ENCODE assay signal across 6 cellular contexts in the genomic region with DNA sequence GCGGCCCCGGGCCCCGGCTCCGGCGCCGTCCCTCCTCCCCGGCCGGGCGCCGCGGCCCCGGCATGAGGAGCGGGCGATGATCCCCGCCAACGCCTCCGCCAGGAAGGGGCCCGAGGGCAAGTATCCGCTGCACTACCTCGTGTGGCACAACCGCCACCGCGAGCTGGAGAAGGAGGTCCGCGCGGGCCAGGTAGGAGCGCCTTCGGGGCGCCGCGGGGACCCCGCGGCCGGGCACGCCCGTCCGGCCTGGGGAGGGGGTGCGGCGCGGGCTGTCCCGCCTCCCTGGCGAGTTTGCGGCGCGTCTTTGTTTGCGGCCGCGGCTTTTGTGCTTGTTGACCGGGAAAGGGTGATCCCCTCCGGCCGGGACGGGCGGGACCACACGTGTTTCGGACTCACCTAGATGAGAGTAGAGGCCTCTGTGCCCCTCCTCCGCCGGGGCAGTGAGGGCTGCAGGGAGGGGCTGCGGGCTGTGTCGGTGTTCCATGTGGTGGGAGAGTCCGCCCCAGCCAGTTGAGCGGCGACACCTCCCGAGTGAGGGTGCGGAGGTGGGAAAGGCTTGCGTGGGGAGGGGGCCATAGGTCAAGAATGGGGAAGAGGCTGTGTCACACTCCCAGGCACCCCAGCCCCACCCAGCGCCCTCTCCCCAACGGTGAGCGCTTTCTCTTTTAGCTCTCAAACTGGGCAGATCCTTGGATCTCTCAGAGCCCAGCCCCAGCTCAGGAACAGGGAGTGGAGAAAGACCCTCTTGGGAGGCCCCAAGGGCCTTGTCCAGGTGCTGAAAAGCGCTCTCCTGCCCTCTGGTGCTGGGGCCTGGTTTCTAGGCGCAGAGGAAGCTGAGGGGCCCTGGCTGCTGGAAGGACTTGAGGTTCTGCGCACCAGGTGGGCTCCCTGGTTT. TPM values are rescaled to one million over a fixed set of nuclear protein-coding genes. Genes with fewer than 3 reads are reported as not detected.
DNase-seq lines count a peak whose midpoint lies in the region; TF ChIP-seq lines count a peak whose summit lies in the region.

No MANE protein-coding gene starts in this region.

- TF ChIP-seq RAD21 in SK-N-SH (IDR thresholded peaks at IDR 0.05; ENCODE audit: low read length) = no peak

- POLR2A ChIA-PET in SK-N-SH (lab: Yijun Ruan, JAX) = interaction anchor here (1.0 kb wide), 1 partner anchor 338 kb away, joined by 5 read pairs; no protein-coding TSS in a partner anchor

- H3K4me1 ChIP-seq in SK-N-SH (ENCODE audit: control insufficient read depth in 1 of 2, insufficient read depth in 2 of 2, low read depth in 1 of 2, low read length in 1 of 2) = peaks cover 34 to 65% of the 10 kb centered on the region in 2 experiments
- peaks cover 74% of the 10 kb centered on the region for H3K4me1 ChIP-seq in left ventricle myocardium inferior
- H3K4me1 ChIP-seq in thymus (ENCODE audit: control insufficient read depth, insufficient read depth, low read length) = peaks cover 37% of the 10 kb centered on the region

- H3F3A ChIP-seq in SK-N-SH (replicated peaks; ENCODE audit: insufficient read depth) = peaks cover 29% of the 10 kb centered on the region

- H3K9me3 ChIP-seq in SK-N-SH (no peaks in the 10 kb centered on the region), left ventricle myocardium inferior (replicated peaks) (no peaks in the 10 kb centered on the region), thymus (ENCODE audit: control insufficient read depth) (no peaks in the 10 kb centered on the region)

- H4K20me1 ChIP-seq in SK-N-SH (ENCODE audit: insufficient read depth) = peaks cover 4% of the 10 kb centered on the region; the same call in 1 of the 2 replicates

- H3K79me2 ChIP-seq in SK-N-SH (ENCODE audit: insufficient read depth) = peaks cover 20% of the 10 kb centered on the region

- DNase-seq in NCI-H1105 treated with DMSO at 0.1 percent for 48 hours (lab: John Stamatoyannopoulos, UW) (peak; percentile 24), NCI-H1105 (lab: John Stamatoyannopoulos, UW) (no peak), SK-N-SH (no peak), left ventricle myocardium inferior (no peak), T-helper 9 cell (no peak)

- peak overlapping the region in 1 of 2 experiments; percentile 91; a peak in 2 of 4 replicates for H3K27ac ChIP-seq in SK-N-SH (ENCODE audit: low read depth in 2 of 2, low read length in 1 of 2)
- H3K27ac ChIP-seq in left ventricle myocardium inferior (replicated peaks) = peak overlapping the region; percentile 59
- H3K27ac ChIP-seq in thymus (ENCODE audit: low read depth) = peak overlapping the region; percentile 3

- peak overlapping the region; percentile 93 for H3K4me2 ChIP-seq in SK-N-SH

- no peaks in the 10 kb centered on the region for H3K27me3 ChIP-seq in SK-N-SH (ENCODE audit: insufficient read depth)
- no peaks in the 10 kb centered on the region for H3K27me3 ChIP-seq in left ventricle myocardium inferior (ENCODE audit: low read depth)
- no peaks in the 10 kb centered on the region for H3K27me3 ChIP-seq in thymus (ENCODE audit: control insufficient read depth, insufficient read depth)

- peak overlapping the region; percentile 65; the same call in 1 of the 2 replicates for H2AFZ ChIP-seq in SK-N-SH (ENCODE audit: low read depth)

- CTCF ChIA-PET in SK-N-SH (lab: Yijun Ruan, JAX) = interaction anchor here (0.6 to 5.0 kb wide), 16 partner anchors 12 to 641 kb away, joined by 3 to 123 read pairs (median 4); a partner anchor contains a TSS

- H3K36me3 ChIP-seq in SK-N-SH (replicated peaks in 1 of 2; ENCODE audit: control insufficient read depth in 1 of 2, insufficient read depth in 2 of 2, low read length in 1 of 2) (no peaks in the 10 kb centered on the region), left ventricle myocardium inferior (no peaks in the 10 kb centered on the region), thymus (ENCODE audit: control insufficient read depth, insufficient read depth) (no peaks in the 10 kb centered on the region)

- no peak for TF ChIP-seq EP300 in SK-N-SH (IDR thresholded peaks at IDR 0.05; ENCODE audit: borderline replicate concordance in 1 of 2, low read depth in 1 of 2, low read length in 1 of 2)

- H3K4me3 ChIP-seq in SK-N-SH (ENCODE audit: low read depth in 2 of 2, low read length in 1 of 2) (peak overlapping the region; percentile 65 to 89), left ventricle myocardium inferior (peak overlapping the region; percentile 95), thymus (ENCODE audit: low read length) (peak overlapping the region; percentile 84)

- TF ChIP-seq CTCF in SK-N-SH (IDR thresholded peaks at IDR 0.05) = peak; percentile 36
- peak; percentile 26 for TF ChIP-seq CTCF in left ventricle myocardium inferior (IDR thresholded peaks at IDR 0.05; ENCODE audit: borderline replicate concordance)

- intact Hi-C loops in left ventricle myocardium inferior (cut with micrococcal nuclease) = no loop called here

- H3K9ac ChIP-seq in SK-N-SH = peak overlapping the region; percentile 63; the same call in 1 of the 2 replicates

- H3K9me2 ChIP-seq in SK-N-SH = no peaks in the 10 kb centered on the region

- WGBS in SK-N-SH (ENCODE audit: low lambda C conversion rate) = 3% methylated on average over 9 of the region's 71 CpGs
- 4% methylated on average over 70 of the region's 71 CpGs for WGBS in thymus

TF ChIP-seq in SK-N-SH, 30 proteins besides CTCF, POLR2A, EP300 and RAD21 (continues in another document):
- TF ChIP-seq RCOR1 (IDR thresholded peaks at IDR 0.05; ENCODE audit: low read length) (no peak), SIN3A (IDR thresholded peaks at IDR 0.05; ENCODE audit: borderline replicate concordance, low read depth, low read length) (peak; percentile 96), NRF1 (IDR thresholded peaks at IDR 0.05; ENCODE audit: low read depth, low read length) (no peak), MXI1 (IDR thresholded peaks at IDR 0.05; ENCODE audit: low read depth, low read length) (peak; percentile 35; the same call in 1 of the 2 replicates)
- TF ChIP-seq, protein P1, sequence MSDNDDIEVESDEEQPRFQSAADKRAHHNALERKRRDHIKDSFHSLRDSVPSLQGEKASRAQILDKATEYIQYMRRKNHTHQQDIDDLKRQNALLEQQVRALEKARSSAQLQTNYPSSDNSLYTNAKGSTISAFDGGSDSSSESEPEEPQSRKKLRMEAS (IDR thresholded peaks at IDR 0.05; ENCODE audit: low read depth) = peak; percentile 40; the same call in 1 of the 2 replicates
- TF ChIP-seq, protein P2, sequence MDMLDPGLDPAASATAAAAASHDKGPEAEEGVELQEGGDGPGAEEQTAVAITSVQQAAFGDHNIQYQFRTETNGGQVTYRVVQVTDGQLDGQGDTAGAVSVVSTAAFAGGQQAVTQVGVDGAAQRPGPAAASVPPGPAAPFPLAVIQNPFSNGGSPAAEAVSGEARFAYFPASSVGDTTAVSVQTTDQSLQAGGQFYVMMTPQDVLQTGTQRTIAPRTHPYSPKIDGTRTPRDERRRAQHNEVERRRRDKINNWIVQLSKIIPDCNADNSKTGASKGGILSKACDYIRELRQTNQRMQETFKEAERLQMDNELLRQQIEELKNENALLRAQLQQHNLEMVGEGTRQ (IDR thresholded peaks at IDR 0.05; ENCODE audit: borderline replicate concordance, low read depth, low read length) = no peak
- TF ChIP-seq, protein P3, sequence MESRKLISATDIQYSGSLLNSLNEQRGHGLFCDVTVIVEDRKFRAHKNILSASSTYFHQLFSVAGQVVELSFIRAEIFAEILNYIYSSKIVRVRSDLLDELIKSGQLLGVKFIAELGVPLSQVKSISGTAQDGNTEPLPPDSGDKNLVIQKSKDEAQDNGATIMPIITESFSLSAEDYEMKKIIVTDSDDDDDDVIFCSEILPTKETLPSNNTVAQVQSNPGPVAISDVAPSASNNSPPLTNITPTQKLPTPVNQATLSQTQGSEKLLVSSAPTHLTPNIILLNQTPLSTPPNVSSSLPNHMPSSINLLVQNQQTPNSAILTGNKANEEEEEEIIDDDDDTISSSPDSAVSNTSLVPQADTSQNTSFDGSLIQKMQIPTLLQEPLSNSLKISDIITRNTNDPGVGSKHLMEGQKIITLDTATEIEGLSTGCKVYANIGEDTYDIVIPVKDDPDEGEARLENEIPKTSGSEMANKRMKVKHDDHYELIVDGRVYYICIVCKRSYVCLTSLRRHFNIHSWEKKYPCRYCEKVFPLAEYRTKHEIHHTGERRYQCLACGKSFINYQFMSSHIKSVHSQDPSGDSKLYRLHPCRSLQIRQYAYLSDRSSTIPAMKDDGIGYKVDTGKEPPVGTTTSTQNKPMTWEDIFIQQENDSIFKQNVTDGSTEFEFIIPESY (IDR thresholded peaks at IDR 0.05; ENCODE audit: borderline replicate concordance, low read depth) = no peak

RNA-seq across cellular contexts. Expression of a gene that starts 0.9 kb away (rescaled TPM):
- polyA plus RNA-seq in SK-N-SH (2012; rRNA removed) (14.0 and 16.1 TPM in 2 replicates), thymus (2.2 TPM)
- polyA plus RNA-seq in SK-N-SH (2012; cell fraction: cytosol; rRNA removed) = 4.1 and 9.1 TPM in 2 replicates
- 90.2 and 139 TPM in 2 replicates for polyA plus RNA-seq in SK-N-SH (2012; cell fraction: nucleus; rRNA removed)
- 5.9 TPM for total RNA-seq in left ventricle myocardium inferior

RNA-seq across cellular contexts. Expression of a gene that starts 4.3 kb away (rescaled TPM):
- 39.4 and 42.9 TPM in 2 replicates for polyA plus RNA-seq in SK-N-SH (2012; rRNA removed)
- polyA plus RNA-seq in SK-N-SH (2012; cell fraction: cytosol; rRNA removed) = 21.6 and 27.8 TPM in 2 replicates
- polyA plus RNA-seq in SK-N-SH (2012; cell fraction: nucleus; rRNA removed) = 92.1 and 131 TPM in 2 replicates
- total RNA-seq in left ventricle myocardium inferior = 31.9 TPM
- 33.7 TPM for polyA plus RNA-seq in thymus

RNA-seq across cellular contexts. Expression of a gene that starts 25.3 kb away (rescaled TPM):
- polyA plus RNA-seq in SK-N-SH (2012; rRNA removed) (39.2 and 45.3 TPM in 2 replicates), thymus (98.2 TPM)
- polyA plus RNA-seq in SK-N-SH (2012; cell fraction: cytosol; rRNA removed) = 15.7 and 27.4 TPM in 2 replicates
- polyA plus RNA-seq in SK-N-SH (2012; cell fraction: nucleus; rRNA removed) = 130 and 165 TPM in 2 replicates
- 37.2 TPM for total RNA-seq in left ventricle myocardium inferior

RNA-seq across cellular contexts. Expression of a gene that starts 27.0 kb away (rescaled TPM):
- polyA plus RNA-seq in SK-N-SH (2012; rRNA removed) (6.3 and 7.0 TPM in 2 replicates), thymus (7.8 TPM)
- polyA plus RNA-seq in SK-N-SH (2012; cell fraction: cytosol; rRNA removed) = 4.4 and 6.0 TPM in 2 replicates
- 5.7 and 6.0 TPM in 2 replicates for polyA plus RNA-seq in SK-N-SH (2012; cell fraction: nucleus; rRNA removed)
- 5.9 TPM for total RNA-seq in left ventricle myocardium inferior

RNA-seq across cellular contexts. Expression of a gene that starts 28.9 kb away (rescaled TPM):
- polyA plus RNA-seq in SK-N-SH (2012; rRNA removed) (18.4 and 28.1 TPM in 2 replicates), thymus (17.0 TPM)
- 2.0 and 5.5 TPM in 2 replicates for polyA plus RNA-seq in SK-N-SH (2012; cell fraction: cytosol; rRNA removed)
- 212 and 229 TPM in 2 replicates for polyA plus RNA-seq in SK-N-SH (2012; cell fraction: nucleus; rRNA removed)
- 101 TPM for total RNA-seq in left ventricle myocardium inferior
